Comparison of ENCODE assay signal across 8 cellular contexts in genomic region chr17:19362293-19363113, GRCh38. TPM values are rescaled to one million over a fixed set of nuclear protein-coding genes. Genes with fewer than 3 reads are reported as not detected.
DNase-seq lines count a peak whose midpoint lies in the region; FAIRE-seq and TF ChIP-seq lines count a peak whose summit lies in the region.

B9D1 (minus strand) TSS chr17:19362723; CDS start chr17:19362569, 154 bp downstream.

- TF ChIP-seq CTCF in GM20000 (IDR thresholded peaks at IDR 0.05; ENCODE audit: extremely low read depth, missing control alignments) (peak; percentile 88), endothelial cell of umbilical vein (IDR thresholded peaks at IDR 0.05; ENCODE audit: extremely low read depth in 1 of 2, insufficient read depth in 1 of 2, low read depth in 1 of 2, low read length in 2 of 2) (peak; percentile 88 to 95)

- FAIRE-seq in endothelial cell of umbilical vein (lab: Jason Lieb, UNC): peak; percentile 88

- H3K4me1 ChIP-seq in endothelial cell of umbilical vein (ENCODE audit: control insufficient read depth, extremely low read depth, insufficient read depth, low read length): peaks cover 8% of the 10 kb centered on the region

- H4K20me1 ChIP-seq in endothelial cell of umbilical vein (replicated peaks; ENCODE audit: control insufficient read depth, extremely low read depth, insufficient read depth, low read length): no peaks in the 10 kb centered on the region

- peak within 1 kb of the TSS; percentile 59 for H3K9ac ChIP-seq in endothelial cell of umbilical vein (replicated peaks; ENCODE audit: extremely low read depth, insufficient read depth, low read length)

- H3K27me3 ChIP-seq in endothelial cell of umbilical vein (ENCODE audit: control insufficient read depth in 2 of 2, insufficient read depth in 2 of 2, low read length in 2 of 2): no peaks in the 10 kb centered on the region

- no peaks in the 10 kb centered on the region for H3K9me1 ChIP-seq in endothelial cell of umbilical vein (replicated peaks; ENCODE audit: control insufficient read depth, extremely low read depth, insufficient read depth, low read length)

- H3K4me3 ChIP-seq in endothelial cell of umbilical vein (replicated peaks in 1 of 3; ENCODE audit: insufficient read depth in 1 of 3, low read depth in 1 of 3, low read length in 3 of 3): peak within 1 kb of the TSS; percentile 53 to 66 (median 60)

- peak within 1 kb of the TSS; percentile 88 for H3K4me2 ChIP-seq in endothelial cell of umbilical vein (ENCODE audit: insufficient read depth, low read length)

- dilution Hi-C loops in endothelial cell of umbilical vein (cut with MboI; ENCODE audit: extremely low pct_ligation_motif_present, low sequenced_read_pairs): no loop called here

- H3K36me3 ChIP-seq in endothelial cell of umbilical vein (ENCODE audit: control insufficient read depth in 2 of 2, extremely low read depth in 1 of 2, insufficient read depth in 2 of 2, low read length in 2 of 2): peaks cover 0 to 2% of the 10 kb centered on the region in 2 experiments

- DNase-seq in COR-L47 (lab: John Stamatoyannopoulos, UW) (peak; percentile 68), GM20000 (ENCODE audit: low spot score) (peak; percentile 98), HT-29 (ENCODE audit: low spot score) (peak; percentile 89), NOMO-1 treated with DMSO at 0.1 percent for 48 hours (lab: John Stamatoyannopoulos, UW; ENCODE audit: unreplicated experiment) (peak; percentile 81), endothelial cell of umbilical vein (ENCODE audit: low read depth, low spot score) (peak; percentile 93), midbrain (lab: John Stamatoyannopoulos, UW) (peak; percentile 95)
- peak; percentile 96 for DNase-seq in activated CD8-positive, alpha-beta memory T cell treated with anti-CD3 and anti-CD28 coated beads, Interleukin-2, amount 50 U/mL, for 48 hours
- DNase-seq in stimulated activated CD8-positive, alpha-beta memory T cell treated with anti-CD3 and anti-CD28 coated beads, Interleukin-2, amount 100 ng/mL, for 1 hour (ENCODE audit: low read depth in 2 of 2): peak; percentile 89 to 91

- TF ChIP-seq POLR2A in endothelial cell of umbilical vein (IDR thresholded peaks at IDR 0.05; ENCODE audit: low read depth, low read length): peak; percentile 10

- peak within 1 kb of the TSS; percentile 89 for H2AFZ ChIP-seq in endothelial cell of umbilical vein (ENCODE audit: low read depth, low read length)

- H3K79me2 ChIP-seq in endothelial cell of umbilical vein (ENCODE audit: control insufficient read depth, insufficient read depth, low read length): no peaks in the 10 kb centered on the region

- CTCF ChIA-PET in endothelial cell of umbilical vein (lab: Charles Lee): interaction anchor here (0.6 to 2.9 kb wide), 49 partner anchors 8 to 755 kb away, joined by 3 to 169 read pairs (median 5); partner anchors contain the start of genes ALDH3A2, MAPK7, RNF112 and SLC47A1

- H3K9me3 ChIP-seq in endothelial cell of umbilical vein (replicated peaks; ENCODE audit: control insufficient read depth, insufficient read depth, low read length): no peaks in the 10 kb centered on the region

- no TSS peak for BruUV-seq in endothelial cell of umbilical vein (replicated peaks; lab: Mats Ljungman, UMichigan)

- H3K27ac ChIP-seq in endothelial cell of umbilical vein (ENCODE audit: insufficient read depth, low read depth, low read length): peak within 1 kb of the TSS; percentile 49

- POLR2A ChIA-PET in endothelial cell of umbilical vein (lab: Charles Lee): interaction anchor here (0.5 to 1.8 kb wide), 3 partner anchors 9 to 119 kb away, joined by 3 to 15 read pairs (median 4); partner anchors contain the start of gene MAPK7

- intact Hi-C loops in endothelial cell of umbilical vein (cut with micrococcal nuclease): loop anchor here (1.0 kb wide), 6 partner anchors 16 to 400 kb away; partner anchors contain the start of genes ALDH3A2 and MAPK7

TF ChIP-seq in endothelial cell of umbilical vein, 7 proteins besides CTCF, POLR2A, EP300 and RAD21:
- peak; percentile 44 for TF ChIP-seq POLR2AphosphoS5 (IDR thresholded peaks at IDR 0.05; ENCODE audit: insufficient read depth, low read depth, low read length)
- TF ChIP-seq MAX (IDR thresholded peaks at IDR 0.05; ENCODE audit: insufficient read depth, insufficient read length): peak; percentile 68
- TF ChIP-seq FOS (IDR thresholded peaks at IDR 0.05; ENCODE audit: borderline replicate concordance, insufficient read depth, low read length): no peak
TF ChIP-seq in endothelial cell of umbilical vein: peak in this region for 2.

RNA-seq across cellular contexts. Expression of gene B9D1, which starts in this region (rescaled TPM):
- total RNA-seq in HT-29 (2014; rRNA removed; shearing (Covaris generic)): 28.1 and 29.3 TPM in 2 replicates
- 17.9 and 20.5 TPM in 2 replicates for total RNA-seq in endothelial cell of umbilical vein
- polyA plus RNA-seq in endothelial cell of umbilical vein: 55.8 and 66.0 TPM in 2 replicates
- 61.3 TPM in 2 replicates for polyA plus RNA-seq in endothelial cell of umbilical vein (2011; cell fraction: cytosol; rRNA removed)
- polyA plus RNA-seq in endothelial cell of umbilical vein (2011; cell fraction: nucleus; rRNA removed): 32.8 and 53.9 TPM in 2 replicates
- polyA plus RNA-seq in endothelial cell of umbilical vein (2012): 21.0 and 27.2 TPM in 2 replicates
- 40.3 and 46.5 TPM in 2 replicates for polyA minus RNA-seq in endothelial cell of umbilical vein
- 20.5 TPM for polyA minus RNA-seq in endothelial cell of umbilical vein (2011; cell fraction: cytosol; rRNA and poly(A)+ RNA removed)
- 13.0 and 17.7 TPM in 2 replicates for polyA minus RNA-seq in endothelial cell of umbilical vein (2011; cell fraction: nucleus; rRNA and poly(A)+ RNA removed)

Comparison
In these comparisons a context has a peak if more than half of its experiments do, and no peak if none do; other contexts are left out.
1. Peak in every context shown above with its lines: DNase-seq, H3K4me3 ChIP-seq and H3K27ac ChIP-seq.